ENCODE assay signal across 13 cellular contexts in genomic region chr15:101193781-101194180, GRCh38. TPM values are rescaled to one million over a fixed set of nuclear protein-coding genes. Genes with fewer than 3 reads are reported as not detected.
A peak's percentile ranks its signal among the peaks of the same experiment; 100 is the strongest.
DNase-seq lines count a peak whose midpoint lies in the region; ATAC-seq and TF ChIP-seq lines count a peak whose summit lies in the region.
"Had no signal": no experiment of that assay in that cellular context is flagged by ENCODE, and none has a peak within 500 bp of the region (broad histone marks: within the 10 kb centered on the region; RNA-seq: fewer than 3 reads in every experiment).

No MANE protein-coding gene starts in this region.

- H4K20me1 ChIP-seq in PC-3 (ENCODE audit: low read length): peaks cover 7% of the 10 kb centered on the region; the same call in 1 of the 2 replicates

- H3K36me3 Mint-ChIP-seq in brain (peaks cover 12% of the 10 kb centered on the region), endodermal cell (ENCODE audit: low read depth) (no peaks in the 10 kb centered on the region)

- peaks cover 86% of the 10 kb centered on the region for H3K4me1 Mint-ChIP-seq in brain
- peaks cover 47% of the 10 kb centered on the region for H3K4me1 Mint-ChIP-seq in endodermal cell

- H3K27ac Mint-ChIP-seq in brain: peak overlapping the region in 3 of 5 experiments; percentile 46 to 67 (median 53)
- H3K27ac Mint-ChIP-seq in endodermal cell: no peak overlapping the region

- no peaks in the 10 kb centered on the region for H3K9me3 Mint-ChIP-seq in brain
- no peaks in the 10 kb centered on the region for H3K9me3 Mint-ChIP-seq in endodermal cell
- H3K9me3 Mint-ChIP-seq: central memory CD8-positive, alpha-beta T cell had no signal

- H3K27ac ChIP-seq in muscle layer of duodenum (ENCODE audit: low read length) (peak overlapping the region; percentile 17), testis (peak overlapping the region; percentile 78 to 87), PC-3 (ENCODE audit: low read length) (no peak overlapping the region), endodermal cell (ENCODE audit: low read depth, low read length) (no peak overlapping the region)

- no peak overlapping the region for H2AFZ ChIP-seq in PC-3 (ENCODE audit: low read length)

- H3K36me3 ChIP-seq in muscle layer of duodenum (ENCODE audit: control insufficient read depth in 1 of 2, insufficient read depth in 2 of 2, low read length in 2 of 2): no peaks in the 10 kb centered on the region
- no peaks in the 10 kb centered on the region for H3K36me3 ChIP-seq in testis (ENCODE audit: low read depth, missing control alignments)
- no peaks in the 10 kb centered on the region; the same call in 1 of the 2 replicates for H3K36me3 ChIP-seq in BE2C
- H3K36me3 ChIP-seq in PC-3 (ENCODE audit: low read depth, low read length): no peaks in the 10 kb centered on the region
- no peaks in the 10 kb centered on the region for H3K36me3 ChIP-seq in endodermal cell (ENCODE audit: control insufficient read depth, insufficient read depth, low read length)

- TF ChIP-seq CTCF in brain (conservative IDR thresholded peaks at IDR 0.05) (no peak), testis (IDR thresholded peaks at IDR 0.05) (no peak), BE2C (IDR thresholded peaks at IDR 0.05; ENCODE audit: low read depth, low read length) (no peak), PC-3 (conservative IDR thresholded peaks at IDR 0.05; ENCODE audit: low read depth, low read length) (no peak), endodermal cell (conservative IDR thresholded peaks at IDR 0.05) (no peak)

- H3K27me3 ChIP-seq in muscle layer of duodenum (ENCODE audit: low read depth, low read length) (no peaks in the 10 kb centered on the region), testis (no peaks in the 10 kb centered on the region), BE2C (no peaks in the 10 kb centered on the region), PC-3 (ENCODE audit: low read length) (no peaks in the 10 kb centered on the region), endodermal cell (ENCODE audit: control insufficient read depth, insufficient read depth, low read length, poor library complexity, severe bottlenecking) (no peaks in the 10 kb centered on the region)
- H3K27me3 ChIP-seq: foreskin keratinocyte had no signal

- no peak for ATAC-seq in PC-3

- H3K4me2 ChIP-seq in PC-3 (ENCODE audit: low read length): no peak overlapping the region

- peaks cover 97% of the 10 kb centered on the region for H3K79me2 ChIP-seq in PC-3 (ENCODE audit: low read length)

- BruUV-seq in PC-3 (replicated peaks; lab: Mats Ljungman, UMichigan): no TSS peak

- CTCF ChIA-PET in PC-3 (lab: Charles Lee): no interaction called here

- TF ChIP-seq POLR2A in testis (IDR thresholded peaks at IDR 0.05): no peak

- H3F3A ChIP-seq in PC-3 (ENCODE audit: low read length, unreplicated experiment): no peaks in the 10 kb centered on the region

- H3K4me3 ChIP-seq in muscle layer of duodenum (ENCODE audit: low read depth in 1 of 2, low read length in 2 of 2) (peak overlapping the region in 1 of 2 donors; percentile 14), testis (no peak overlapping the region), BE2C (ENCODE audit: low read depth, low read length) (no peak overlapping the region), PC-3 (ENCODE audit: low read length) (no peak overlapping the region), endodermal cell (ENCODE audit: low read length) (no peak overlapping the region)

- WGBS in testis, 2 donors: 62 to 82% methylated on average over 6 to 7 of the region's 7 CpGs
- 96 to 100% methylated on average over 2 to 7 of the region's 7 CpGs for WGBS in endodermal cell (ENCODE audit: insufficient coverage in 1 of 2, insufficient read length in 1 of 2), 2 experiments

- H3K4me3 Mint-ChIP-seq in brain (no peak overlapping the region), endodermal cell (no peak overlapping the region)

- H3K9ac ChIP-seq in PC-3 (ENCODE audit: low read length) (no peak overlapping the region), endodermal cell (ENCODE audit: extremely low read depth, low read length, poor library complexity, severe bottlenecking) (no peak overlapping the region)

- H3K27me3 Mint-ChIP-seq in brain (peaks cover 3% of the 10 kb centered on the region), endodermal cell (ENCODE audit: insufficient read depth) (peaks cover 3% of the 10 kb centered on the region)
- H3K27me3 Mint-ChIP-seq: central memory CD8-positive, alpha-beta T cell had no signal

- peak; percentile 53 for DNase-seq in activated effector memory CD4-positive, alpha-beta T cell treated with anti-CD3 and anti-CD28 coated beads, Interleukin-2, amount 50 U/mL, for 16 hours
- DNase-seq in activated effector memory CD4-positive, alpha-beta T cell treated with Interleukin-2 at 50 U/mL for 16 hours: no peak
- no peak for DNase-seq in testis
- no peak for DNase-seq in BE2C
- DNase-seq in PC-3: no peak
- DNase-seq in endodermal cell: no peak
- DNase-seq: AML-193, foreskin keratinocyte, NCI-H2171 treated with DMSO at 0.1 percent for 48 hours, occipital lobe had no signal

- H3K4me1 ChIP-seq in muscle layer of duodenum (ENCODE audit: control insufficient read depth in 1 of 2, insufficient read depth in 2 of 2, low read length in 2 of 2) (peaks cover 21 to 44% of the 10 kb centered on the region in 2 donors), testis (peaks cover 44% of the 10 kb centered on the region), BE2C (peaks cover 24% of the 10 kb centered on the region), PC-3 (ENCODE audit: insufficient read depth, low read length) (peaks cover 15% of the 10 kb centered on the region), endodermal cell (ENCODE audit: control insufficient read depth, insufficient read depth, low read length) (peaks cover 8% of the 10 kb centered on the region)

- intact Hi-C loops in testis (cut with DNase I; ENCODE audit: low total_unique reads) (no loop called here), PC-3 (cut with micrococcal nuclease) (no loop called here)

- H3K9me3 ChIP-seq in muscle layer of duodenum (ENCODE audit: control insufficient read depth in 1 of 2, low read length in 2 of 2): no peaks in the 10 kb centered on the region
- no peaks in the 10 kb centered on the region for H3K9me3 ChIP-seq in testis
- H3K9me3 ChIP-seq in BE2C: no peaks in the 10 kb centered on the region
- no peaks in the 10 kb centered on the region for H3K9me3 ChIP-seq in PC-3 (ENCODE audit: low read length)
- H3K9me3 ChIP-seq in endodermal cell (ENCODE audit: control insufficient read depth, low read length): no peaks in the 10 kb centered on the region

- no peaks in the 10 kb centered on the region for H3K9me2 ChIP-seq in PC-3 (replicated peaks; ENCODE audit: low read length)

- POLR2A ChIA-PET in PC-3 (lab: Charles Lee; ENCODE audit: unreplicated experiment): no interaction called here

RNA-seq across cellular contexts. Expression of gene CHSY1, which starts 58.1 kb away (rescaled TPM):
- polyA plus RNA-seq in brain (ENCODE audit: insufficient read depth, low read depth, low replicate concordance) (23.9 TPM), testis (ENCODE audit: insufficient read depth, low read depth, low replicate concordance) (20.0 TPM)
- total RNA-seq in testis (10 to 100 TPM; 31.1 to 36.1 TPM), PC-3 (2014; rRNA removed) (13.8 and 19.5 TPM in 2 replicates), endodermal cell (10 to 100 TPM; 33.3 to 39.9 TPM)
- polyA plus RNA-seq in BE2C (2012; ENCODE audit: insufficient read depth, insufficient read length, low read depth): 51.3 TPM
- 29.5 TPM for polyA plus RNA-seq in endodermal cell (2013, experiment 1 of 2)
- polyA plus RNA-seq in endodermal cell (2013, experiment 2 of 2): 29.7 TPM

Comparison
In these comparisons a context has a peak if more than half of its experiments do, and no peak if none do; other contexts are left out.
1. H3K27ac ChIP-seq: peak in muscle layer of duodenum (single experiment) and testis (2 of 2); none in PC-3 (single experiment) and endodermal cell (single experiment).